Comparison of ENCODE assay signal across 16 cellular contexts in genomic region chr15:36361351-36361870, GRCh38.
DNase-seq lines count a peak whose midpoint lies in the region; TF ChIP-seq lines count a peak whose summit lies in the region.
"Had no signal": no experiment of that assay in that cellular context is flagged by ENCODE, and none has a peak within 500 bp of the region (broad histone marks: within the 10 kb centered on the region; RNA-seq: fewer than 3 reads in every experiment).

No MANE protein-coding gene starts in this region.

- H3K9me3 ChIP-seq in mesenchymal stem cell (ENCODE audit: control insufficient read depth, low read length) (no peaks in the 10 kb centered on the region), colonic mucosa (no peaks in the 10 kb centered on the region), neural progenitor cell (ENCODE audit: low read depth) (no peaks in the 10 kb centered on the region)
- H3K9me3 ChIP-seq: breast epithelium, gastrocnemius medialis had no signal

- no peak overlapping the region for H3K23ac ChIP-seq in mesenchymal stem cell (ENCODE audit: low read length in 2 of 2)

- H3K9me3 Mint-ChIP-seq in chondrocyte (ENCODE audit: low read depth) (no peaks in the 10 kb centered on the region), neural progenitor cell (no peaks in the 10 kb centered on the region)
- H3K9me3 Mint-ChIP-seq: activated CD4-positive, alpha-beta T cell treated with anti-CD3 and anti-CD28 coated beads, Interleukin-2, amount 10 ng/mL, durations not matched to agents 24 days and 14 days; activated naive CD4-positive, alpha-beta T cell treated with anti-CD3 and anti-CD28 coated beads for 36 hours had no signal

- no peaks in the 10 kb centered on the region for H3K79me1 ChIP-seq in mesenchymal stem cell (replicated peaks; ENCODE audit: low read length, poor library complexity, severe bottlenecking)

- TF ChIP-seq CTCF in chondrocyte (IDR thresholded peaks at IDR 0.05) (no peak), colonic mucosa (IDR thresholded peaks at IDR 0.05) (no peak), neural progenitor cell (IDR thresholded peaks at IDR 0.05) (no peak)

- H4K20me1 ChIP-seq in neural progenitor cell (ENCODE audit: low read depth), result no peaks in the 10 kb centered on the region

- intact Hi-C loops in colonic mucosa (cut with DNase I), result no loop called here

- H3K4me3 ChIP-seq in mesenchymal stem cell (ENCODE audit: insufficient read depth in 1 of 2, low read depth in 1 of 2, low read length in 2 of 2) (no peak overlapping the region), colonic mucosa (no peak overlapping the region), neural progenitor cell (no peak overlapping the region)
- H3K4me3 ChIP-seq: breast epithelium, gastrocnemius medialis, SK-N-MC had no signal

- H3K27ac ChIP-seq in mesenchymal stem cell (ENCODE audit: low read length, poor library complexity, severe bottlenecking) (no peak overlapping the region), colonic mucosa (no peak overlapping the region), neural progenitor cell (no peak overlapping the region)
- H3K27ac ChIP-seq: breast epithelium, gastrocnemius medialis, SK-N-MC had no signal

- no peak overlapping the region for H2BK15ac ChIP-seq in mesenchymal stem cell (ENCODE audit: low read depth, poor library complexity, severe bottlenecking)

- no peak overlapping the region for H4K91ac ChIP-seq in mesenchymal stem cell (ENCODE audit: low read length)

- peak overlapping the region; percentile 65 for H3K27ac Mint-ChIP-seq in chondrocyte (ENCODE audit: unreplicated experiment)
- no peak overlapping the region for H3K27ac Mint-ChIP-seq in neural progenitor cell
- H3K27ac Mint-ChIP-seq: activated CD4-positive, alpha-beta T cell treated with anti-CD3 and anti-CD28 coated beads, Interleukin-2, amount 10 ng/mL, durations not matched to agents 24 days and 14 days; activated naive CD4-positive, alpha-beta T cell treated with anti-CD3 and anti-CD28 coated beads for 36 hours had no signal

- H3K4me3 Mint-ChIP-seq in chondrocyte (ENCODE audit: unreplicated experiment) (no peak overlapping the region), neural progenitor cell (no peak overlapping the region)
- H3K4me3 Mint-ChIP-seq: activated CD4-positive, alpha-beta T cell treated with anti-CD3 and anti-CD28 coated beads, Interleukin-2, amount 10 ng/mL, durations not matched to agents 24 days and 14 days; activated naive CD4-positive, alpha-beta T cell treated with anti-CD3 and anti-CD28 coated beads for 36 hours had no signal

- H3K4me2 ChIP-seq in mesenchymal stem cell (ENCODE audit: low read length, poor library complexity, severe bottlenecking), result no peak overlapping the region
- H3K4me2 ChIP-seq in neural progenitor cell, result no peak overlapping the region

- H3K4me1 ChIP-seq in mesenchymal stem cell (ENCODE audit: control insufficient read depth, insufficient read depth, low read depth, low read length) (peaks cover 3% of the 10 kb centered on the region), colonic mucosa (no peaks in the 10 kb centered on the region), neural progenitor cell (no peaks in the 10 kb centered on the region)
- H3K4me1 ChIP-seq: breast epithelium, gastrocnemius medialis had no signal

- H3K36me3 ChIP-seq in mesenchymal stem cell (ENCODE audit: control insufficient read depth in 1 of 2, insufficient read depth in 2 of 2, low read depth in 1 of 2, low read length in 2 of 2) (no peaks in the 10 kb centered on the region), colonic mucosa (no peaks in the 10 kb centered on the region), neural progenitor cell (no peaks in the 10 kb centered on the region)
- H3K36me3 ChIP-seq: breast epithelium, gastrocnemius medialis had no signal

- H2BK5ac ChIP-seq in mesenchymal stem cell (ENCODE audit: low read depth, low read length, poor library complexity, severe bottlenecking), result no peak overlapping the region

- no peak overlapping the region for H3K4ac ChIP-seq in mesenchymal stem cell (ENCODE audit: low read depth in 1 of 2, low read length in 2 of 2)

- H4K8ac ChIP-seq in mesenchymal stem cell (ENCODE audit: low read length), result no peak overlapping the region

- H2AFZ ChIP-seq in mesenchymal stem cell (ENCODE audit: low read depth, low read length), result no peak overlapping the region
- no peak overlapping the region for H2AFZ ChIP-seq in neural progenitor cell (replicated peaks)

- H3K27me3 ChIP-seq in mesenchymal stem cell (ENCODE audit: control insufficient read depth in 1 of 2, insufficient read depth in 1 of 2, low read length in 2 of 2), result no peaks in the 10 kb centered on the region
- no peaks in the 10 kb centered on the region for H3K27me3 ChIP-seq in colonic mucosa
- no peaks in the 10 kb centered on the region for H3K27me3 ChIP-seq in neural progenitor cell
- H3K27me3 ChIP-seq: breast epithelium, gastrocnemius medialis had no signal

- H3K4me1 Mint-ChIP-seq in chondrocyte (ENCODE audit: low read depth) (peaks cover 74% of the 10 kb centered on the region), neural progenitor cell (peaks cover 21% of the 10 kb centered on the region)
- H3K4me1 Mint-ChIP-seq: activated CD4-positive, alpha-beta T cell treated with anti-CD3 and anti-CD28 coated beads, Interleukin-2, amount 10 ng/mL, durations not matched to agents 24 days and 14 days had no signal

- H2AK5ac ChIP-seq in mesenchymal stem cell (ENCODE audit: low read length, severe bottlenecking), result no peak overlapping the region

- no peak overlapping the region for H3K14ac ChIP-seq in mesenchymal stem cell (ENCODE audit: low read length in 2 of 2)

- DNase-seq in Ammon's horn (ENCODE audit: low spot score), result peak; percentile 13
- DNase-seq in M059J (ENCODE audit: low read depth), result peak; percentile 34
- DNase-seq in chondrocyte (ENCODE audit: low spot score), result no peak
- peak; percentile 70 for DNase-seq in mesenchymal stem cell
- DNase-seq in colonic mucosa, result no peak
- no peak for DNase-seq in stimulated activated CD4-positive, alpha-beta T cell treated with anti-CD3 and anti-CD28 coated beads, Interleukin-4, amount 100 ng/mL, for 24 hours
- no peak for DNase-seq in NCI-H2029 (lab: John Stamatoyannopoulos, UW)
- no peak for DNase-seq in neural progenitor cell (ENCODE audit: low spot score)
- DNase-seq: activated CD4-positive, alpha-beta T cell treated with anti-CD3 and anti-CD28 coated beads, Interleukin-2, amount 10 ng/mL, durations not matched to agents 24 days and 14 days; activated naive CD4-positive, alpha-beta T cell treated with anti-CD3 and anti-CD28 coated beads for 36 hours; effector CD8-positive, alpha-beta T cell; gastrocnemius medialis; NCI-H146; occipital lobe had no signal

- no peaks in the 10 kb centered on the region for H3K36me3 Mint-ChIP-seq in chondrocyte (ENCODE audit: low read depth)
- no peaks in the 10 kb centered on the region for H3K36me3 Mint-ChIP-seq in neural progenitor cell

- H3K9ac ChIP-seq in mesenchymal stem cell (ENCODE audit: low read length) (no peak overlapping the region), colonic mucosa (ENCODE audit: low read depth in 2 of 2, low read length in 2 of 2) (no peak overlapping the region), neural progenitor cell (no peak overlapping the region)

- no peak overlapping the region for H2BK120ac ChIP-seq in mesenchymal stem cell (ENCODE audit: low read depth, low read length)

- H3K79me2 ChIP-seq in neural progenitor cell (ENCODE audit: low read depth), result no peaks in the 10 kb centered on the region

- WGBS in mesenchymal stem cell, result 63% methylated on average over 3 of the region's 5 CpGs

- no peaks in the 10 kb centered on the region for H3F3A ChIP-seq in neural progenitor cell (ENCODE audit: low read depth)

- H3K18ac ChIP-seq in mesenchymal stem cell (ENCODE audit: low read depth in 1 of 2, low read length in 2 of 2), result no peak overlapping the region

- no peaks in the 10 kb centered on the region for H3K27me3 Mint-ChIP-seq in chondrocyte (ENCODE audit: low read depth)
- peaks cover 1% of the 10 kb centered on the region for H3K27me3 Mint-ChIP-seq in neural progenitor cell (ENCODE audit: insufficient read depth, low read depth)
- H3K27me3 Mint-ChIP-seq: activated CD4-positive, alpha-beta T cell treated with anti-CD3 and anti-CD28 coated beads, Interleukin-2, amount 10 ng/mL, durations not matched to agents 24 days and 14 days had no signal

- H2BK12ac ChIP-seq in mesenchymal stem cell (ENCODE audit: low read length in 2 of 2), result no peak overlapping the region

Comparison
In these comparisons a context has a peak if more than half of its experiments do, and no peak if none do; other contexts are left out.
1. DNase-seq: peak in Ammon's horn (single experiment), M059J (single experiment) and mesenchymal stem cell (single experiment); none in chondrocyte (single experiment), colonic mucosa (single experiment), stimulated activated CD4-positive, alpha-beta T cell treated with anti-CD3 and anti-CD28 coated beads, Interleukin-4, amount 100 ng/mL, for 24 hours (single experiment), NCI-H2029 (single experiment) and neural progenitor cell (single experiment).